ENCODE assay signal across 16 cellular contexts in genomic region chr10:130491011-130491697, GRCh38.
"Had no signal": no experiment of that assay in that cellular context is flagged by ENCODE, and none has a peak within 500 bp of the region (broad histone marks: within the 10 kb centered on the region; RNA-seq: fewer than 3 reads in every experiment).

No MANE protein-coding gene starts in this region.

- H3K4me3 Mint-ChIP-seq: activated T-helper 1 cell treated with anti-CD3 and anti-CD28 coated beads, Interleukin-12 subunit alpha, Interleukin-12 subunit beta, Interleukin-2, Interleukin-4 antibody, amounts not matched to agents 30 ng/mL and 10 ng/mL and 1 ng/mL, durations not matched to agents 14 hours and 24 hours and 36 hours; nephron progenitor cell; stimulated activated naive B cell treated with anti-CD40 and anti-IgM and Interleukin-4, amounts not matched to agents 10 μg/mL and 1 μg/mL and 100 μg/mL, for 72 hours had no signal

- H3K27me3 ChIP-seq: SJSA1, tibial artery had no signal

- ATAC-seq: gastroesophageal sphincter; heart right ventricle; stimulated activated naive B cell treated with anti-CD40 and anti-IgM and Interleukin-4, amounts not matched to agents 10 μg/mL and 1 μg/mL and 100 μg/mL, for 72 hours had no signal

- H3K27ac Mint-ChIP-seq: activated T-helper 1 cell treated with anti-CD3 and anti-CD28 coated beads, Interleukin-12 subunit alpha, Interleukin-12 subunit beta, Interleukin-2, Interleukin-4 antibody, amounts not matched to agents 30 ng/mL and 10 ng/mL and 1 ng/mL, durations not matched to agents 14 hours and 24 hours and 36 hours; stimulated activated naive B cell treated with anti-CD40 and anti-IgM and Interleukin-4, amounts not matched to agents 10 μg/mL and 1 μg/mL and 100 μg/mL, for 72 hours had no signal

- H3K4me1 Mint-ChIP-seq: stimulated activated naive B cell treated with anti-CD40 and anti-IgM and Interleukin-4, amounts not matched to agents 10 μg/mL and 1 μg/mL and 100 μg/mL, for 72 hours had no signal

- H3K4me3 ChIP-seq: gastroesophageal sphincter, heart right ventricle, SJSA1, tibial artery had no signal

- H3K4me1 ChIP-seq: gastroesophageal sphincter, heart right ventricle, SJSA1, tibial artery had no signal

- H3K36me3 ChIP-seq: gastroesophageal sphincter, heart right ventricle, SJSA1, tibial artery had no signal

- H3K27ac ChIP-seq: gastroesophageal sphincter, heart right ventricle, SJSA1, tibial artery had no signal

- H3K9me3 ChIP-seq: gastroesophageal sphincter, heart right ventricle, tibial artery had no signal

- H3K9me3 Mint-ChIP-seq: activated T-helper 1 cell treated with anti-CD3 and anti-CD28 coated beads, Interleukin-12 subunit alpha, Interleukin-12 subunit beta, Interleukin-2, Interleukin-4 antibody, amounts not matched to agents 30 ng/mL and 10 ng/mL and 1 ng/mL, durations not matched to agents 14 hours and 24 hours and 36 hours; nephron progenitor cell had no signal

- H3K27me3 Mint-ChIP-seq: stimulated activated naive B cell treated with anti-CD40 and anti-IgM and Interleukin-4, amounts not matched to agents 10 μg/mL and 1 μg/mL and 100 μg/mL, for 72 hours had no signal

- H3K36me3 Mint-ChIP-seq: stimulated activated naive B cell treated with anti-CD40 and anti-IgM and Interleukin-4, amounts not matched to agents 10 μg/mL and 1 μg/mL and 100 μg/mL, for 72 hours had no signal

- DNase-seq: activated CD4-positive, alpha-beta T cell treated with anti-CD3 and anti-CD28 coated beads, Interleukin-2, amount 50 U/mL, for 1 hour; activated CD4-positive, CD25-positive, alpha-beta regulatory T cell; activated CD8-positive, alpha-beta memory T cell treated with anti-CD3 and anti-CD28 coated beads for 24 hours; activated naive CD4-positive, alpha-beta T cell treated with Interleukin-2 at 50 U/mL for 16 hours; cerebellar nuclear complex; dermis blood vessel endothelial cell; erythroblast; heart right ventricle; nephron progenitor cell; stimulated activated CD4-positive, alpha-beta T cell treated with anti-CD3 and anti-CD28 coated beads, Interleukin-12 subunit alpha, Interleukin-12 subunit beta, amount 100 ng/mL, for 4 hours; stimulated activated naive B cell treated with anti-CD40 and anti-IgM and Interleukin-4, amounts not matched to agents 10 μg/mL and 1 μg/mL and 100 μg/mL, for 72 hours; T-helper 2 cell had no signal
